19 cellular contexts compared by ENCODE assay signal in the genomic region with DNA sequence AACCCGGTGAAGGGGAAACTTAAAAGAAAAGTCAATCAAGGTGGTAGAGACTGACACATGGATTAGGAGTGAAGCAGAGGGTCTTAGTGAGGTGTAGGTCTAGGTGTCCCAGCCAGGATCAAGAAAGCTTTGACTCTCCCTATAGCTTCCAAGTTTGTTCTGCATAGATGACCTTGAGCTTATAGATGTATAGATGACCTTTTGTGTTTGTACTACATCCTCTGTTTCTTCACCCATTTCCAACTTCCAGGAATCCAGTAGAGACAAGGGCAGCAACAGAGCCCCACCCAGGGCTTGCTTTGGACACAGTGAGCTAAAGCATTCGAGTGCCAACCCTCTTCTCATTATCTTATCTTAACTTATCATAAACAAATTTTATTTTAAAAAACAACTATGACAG. TPM values are rescaled to one million over a fixed set of nuclear protein-coding genes. Genes with fewer than 3 reads are reported as not detected.
"Had no signal": no experiment of that assay in that cellular context is flagged by ENCODE, and none has a peak within 500 bp of the region (broad histone marks: within the 10 kb centered on the region; RNA-seq: fewer than 3 reads in every experiment).

No MANE protein-coding gene starts in this region.

- DNase-seq: colonic mucosa; dorsolateral prefrontal cortex; effector CD8-positive, alpha-beta T cell; foreskin melanocyte; head of caudate nucleus; mammary epithelial cell; mucosa of descending colon; naive thymus-derived CD8-positive, alpha-beta T cell; sigmoid colon; stimulated activated CD4-positive, alpha-beta T cell treated with anti-CD3 and anti-CD28 coated beads, Interleukin-2, amount 100 ng/mL, for 24 hours; stimulated activated naive CD4-positive, alpha-beta T cell; stomach; substantia nigra; transverse colon had no signal

- H2AFZ ChIP-seq: hepatocyte had no signal

- H3K4me2 ChIP-seq: hepatocyte had no signal

- ATAC-seq: left lobe of liver; mucosa of descending colon; naive thymus-derived CD8-positive, alpha-beta T cell had no signal

- H3K9me3 ChIP-seq: colonic mucosa, mucosa of descending colon, neutrophil, sigmoid colon, stomach, thoracic aorta, transverse colon had no signal

- H3K4me3 ChIP-seq: colonic mucosa, dorsolateral prefrontal cortex, hepatocyte, mucosa of descending colon, sigmoid colon, skin epidermis, stomach, thoracic aorta, transverse colon had no signal

- H3K9me3 Mint-ChIP-seq: naive thymus-derived CD8-positive, alpha-beta T cell had no signal

- H3K27ac ChIP-seq: colonic mucosa, dorsolateral prefrontal cortex, hepatocyte, neutrophil, sigmoid colon, skin epidermis, thoracic aorta, transverse colon had no signal

- H3K36me3 ChIP-seq: colonic mucosa, neutrophil, sigmoid colon, thoracic aorta, transverse colon had no signal

- H3K27me3 ChIP-seq: colonic mucosa, hepatocyte, sigmoid colon, stomach, transverse colon had no signal

RNA-seq across cellular contexts. Expression of a gene that starts 44.6 kb away (rescaled TPM):
- total RNA-seq: colonic mucosa; left lobe of liver; naive thymus-derived CD8-positive, alpha-beta T cell; thoracic aorta; transverse colon had no signal
- polyA plus RNA-seq: mammary epithelial cell had no signal
